ENCODE assay signal across 8 cellular contexts in genomic region chr1:184185346-184185745, GRCh38.
"Had no signal": no experiment of that assay in that cellular context is flagged by ENCODE, and none has a peak within 500 bp of the region (broad histone marks: within the 10 kb centered on the region; RNA-seq: fewer than 3 reads in every experiment).

No MANE protein-coding gene starts in this region.

- DNase-seq: GDM1, GF-D8 had no signal

- FAIRE-seq: G401.6, GM12878, GM12891, GM12892, GM18507, GM19239 had no signal

- ATAC-seq: GM12878 had no signal
